10 cellular contexts compared by ENCODE assay signal in genomic region chr11:31798057-31799035, GRCh38. TPM values are rescaled to one million over a fixed set of nuclear protein-coding genes. Genes with fewer than 3 reads are reported as not detected.
DNase-seq lines count a peak whose midpoint lies in the region; ATAC-seq, FAIRE-seq and TF ChIP-seq lines count a peak whose summit lies in the region.
"Had no signal": no experiment of that assay in that cellular context is flagged by ENCODE, and none has a peak within 500 bp of the region (broad histone marks: within the 10 kb centered on the region; RNA-seq: fewer than 3 reads in every experiment).

No MANE protein-coding gene starts in this region.

- peak; percentile 68 for ATAC-seq in GM21576 (IDR thresholded peaks at IDR 0.05; ENCODE audit: unreplicated experiment)
- peak; percentile 27 for ATAC-seq in memory B cell (ENCODE audit: low read depth)
- no peak for ATAC-seq in HG02642 (IDR thresholded peaks at IDR 0.05; ENCODE audit: poor library complexity, unreplicated experiment)
- ATAC-seq in GM18858 (IDR thresholded peaks at IDR 0.05; ENCODE audit: unreplicated experiment): no peak

- POLR2A ChIA-PET in CD4-positive, alpha-beta memory T cell (lab: Charles Lee; ENCODE audit: partially characterized antibody): no interaction called here

- peak overlapping the region; percentile 44 for H3K9ac ChIP-seq in astrocyte (ENCODE audit: low read length)

- peaks cover 0 to 37% (median 30%) of the 10 kb centered on the region in 8 donors for H3K9me3 Mint-ChIP-seq in CD4-positive, alpha-beta memory T cell
- H3K9me3 Mint-ChIP-seq in astrocyte (ENCODE audit: unreplicated experiment) (peaks cover 25% of the 10 kb centered on the region), memory B cell (peaks cover 12% of the 10 kb centered on the region)

- intact Hi-C loops in CD4-positive, alpha-beta memory T cell (cut with micrococcal nuclease): no loop called here

- peak overlapping the region; percentile 9 for H2AFZ ChIP-seq in astrocyte (ENCODE audit: low read depth, low read length)

- H3K36me3 ChIP-seq in CD4-positive, alpha-beta memory T cell (ENCODE audit: insufficient read depth, low read length): no peaks in the 10 kb centered on the region
- peaks cover 9% of the 10 kb centered on the region for H3K36me3 ChIP-seq in astrocyte (ENCODE audit: insufficient read depth, low read length)
- H3K36me3 ChIP-seq: tibial artery had no signal

- H3K36me3 Mint-ChIP-seq in CD4-positive, alpha-beta memory T cell: peaks cover 0 to 8% of the 10 kb centered on the region in 2 donors
- H3K36me3 Mint-ChIP-seq in astrocyte (ENCODE audit: low read depth, unreplicated experiment) (peaks cover 10% of the 10 kb centered on the region), memory B cell (peaks cover 16% of the 10 kb centered on the region)

- peak overlapping the region in 1 of 7 donors; percentile 16 for H3K27ac Mint-ChIP-seq in CD4-positive, alpha-beta memory T cell
- H3K27ac Mint-ChIP-seq in astrocyte (ENCODE audit: unreplicated experiment) (no peak overlapping the region), memory B cell (no peak overlapping the region)

- H3K4me2 ChIP-seq in astrocyte (ENCODE audit: low read length): peak overlapping the region; percentile 68

- peaks cover 26% of the 10 kb centered on the region for H3K4me1 ChIP-seq in CD4-positive, alpha-beta memory T cell (ENCODE audit: insufficient read depth, low read length)
- peaks cover 15% of the 10 kb centered on the region for H3K4me1 ChIP-seq in astrocyte (ENCODE audit: insufficient read depth, low read length)

- peaks cover 44% of the 10 kb centered on the region for H3K79me2 ChIP-seq in astrocyte (ENCODE audit: insufficient read depth, low read length)

- H3K9me3 ChIP-seq in CD4-positive, alpha-beta memory T cell (ENCODE audit: control insufficient read depth in 1 of 2, low read length in 2 of 2): no peaks in the 10 kb centered on the region
- H3K9me3 ChIP-seq in astrocyte (ENCODE audit: insufficient read depth, low read depth, low read length): no peaks in the 10 kb centered on the region
- H3K9me3 ChIP-seq: tibial artery had no signal

- no peak for TF ChIP-seq CTCF in astrocyte (IDR thresholded peaks at IDR 0.05; ENCODE audit: insufficient read depth, low read depth, low read length)

- H4K20me1 ChIP-seq in astrocyte (ENCODE audit: insufficient read depth, low read length): peaks cover 8% of the 10 kb centered on the region

- H3K27me3 Mint-ChIP-seq in CD4-positive, alpha-beta memory T cell: peaks cover 48 to 63% of the 10 kb centered on the region in 2 donors
- peaks cover 76% of the 10 kb centered on the region for H3K27me3 Mint-ChIP-seq in astrocyte (ENCODE audit: low read depth, unreplicated experiment)
- H3K27me3 Mint-ChIP-seq in memory B cell: peaks cover 40% of the 10 kb centered on the region

- DNase-seq in CD4-positive, alpha-beta memory T cell: no peak
- DNase-seq in astrocyte (ENCODE audit: low read depth) (no peak), memory B cell (ENCODE audit: low spot score in 2 of 2) (no peak), hippocampal formation (lab: John Stamatoyannopoulos, UW) (no peak), HTR-8/SVneo (ENCODE audit: insufficient read length, low spot score) (no peak)
- DNase-seq: NCI-H1436, tibial artery had no signal

- peaks cover 13 to 34% (median 26%) of the 10 kb centered on the region in 4 donors for H3K4me1 Mint-ChIP-seq in CD4-positive, alpha-beta memory T cell
- H3K4me1 Mint-ChIP-seq in astrocyte (ENCODE audit: low read depth, unreplicated experiment) (peaks cover 2% of the 10 kb centered on the region), memory B cell (peaks cover 11% of the 10 kb centered on the region)

- H3K4me3 Mint-ChIP-seq in CD4-positive, alpha-beta memory T cell: peak overlapping the region in 5 of 8 donors; percentile 37 to 69 (median 55)
- H3K4me3 Mint-ChIP-seq in astrocyte (ENCODE audit: unreplicated experiment) (peak overlapping the region; percentile 20), memory B cell (peak overlapping the region; percentile 15)

- CTCF ChIA-PET in CD4-positive, alpha-beta memory T cell (lab: Charles Lee; ENCODE audit: partially characterized antibody): no interaction called here

- H3K27ac ChIP-seq in CD4-positive, alpha-beta memory T cell (ENCODE audit: low read depth, low read length): no peak overlapping the region
- peak overlapping the region; percentile 16 for H3K27ac ChIP-seq in astrocyte (ENCODE audit: low read depth, low read length)
- H3K27ac ChIP-seq: tibial artery had no signal

- H3K27me3 ChIP-seq in CD4-positive, alpha-beta memory T cell (ENCODE audit: insufficient read depth, low read length): peaks cover 62% of the 10 kb centered on the region
- H3K27me3 ChIP-seq in astrocyte (ENCODE audit: insufficient read depth, low read length): peaks cover 42% of the 10 kb centered on the region

- FAIRE-seq in astrocyte (lab: Jason Lieb, UNC): no peak
- FAIRE-seq in HTR-8/SVneo (lab: Jason Lieb, UNC): no peak

- H3K4me3 ChIP-seq in CD4-positive, alpha-beta memory T cell (ENCODE audit: low read length in 2 of 2): no peak overlapping the region
- H3K4me3 ChIP-seq in astrocyte (ENCODE audit: insufficient read depth, low read depth, low read length): no peak overlapping the region

RNA-seq across cellular contexts. Expression of gene PAX6, which starts 12.8 kb away (rescaled TPM):
- not detected for total RNA-seq in CD4-positive, alpha-beta memory T cell
- under 1 TPM in 1 of 2 donors, not detected in 1; 0.11 TPM for polyA plus RNA-seq in CD4-positive, alpha-beta memory T cell
- 3.9 and 12.2 TPM in 2 replicates for total RNA-seq in astrocyte

Comparison
In these comparisons a context has a peak if more than half of its experiments do, and no peak if none do; other contexts are left out.
1. ATAC-seq: peak in GM21576 (single experiment) and memory B cell (single experiment); none in HG02642 (single experiment) and GM18858 (single experiment).
2. Peak in every context shown above with its lines, with median percentiles within 50 percentile points of each other: H3K4me3 Mint-ChIP-seq.